18 cellular contexts compared by ENCODE assay signal in the genomic region with DNA sequence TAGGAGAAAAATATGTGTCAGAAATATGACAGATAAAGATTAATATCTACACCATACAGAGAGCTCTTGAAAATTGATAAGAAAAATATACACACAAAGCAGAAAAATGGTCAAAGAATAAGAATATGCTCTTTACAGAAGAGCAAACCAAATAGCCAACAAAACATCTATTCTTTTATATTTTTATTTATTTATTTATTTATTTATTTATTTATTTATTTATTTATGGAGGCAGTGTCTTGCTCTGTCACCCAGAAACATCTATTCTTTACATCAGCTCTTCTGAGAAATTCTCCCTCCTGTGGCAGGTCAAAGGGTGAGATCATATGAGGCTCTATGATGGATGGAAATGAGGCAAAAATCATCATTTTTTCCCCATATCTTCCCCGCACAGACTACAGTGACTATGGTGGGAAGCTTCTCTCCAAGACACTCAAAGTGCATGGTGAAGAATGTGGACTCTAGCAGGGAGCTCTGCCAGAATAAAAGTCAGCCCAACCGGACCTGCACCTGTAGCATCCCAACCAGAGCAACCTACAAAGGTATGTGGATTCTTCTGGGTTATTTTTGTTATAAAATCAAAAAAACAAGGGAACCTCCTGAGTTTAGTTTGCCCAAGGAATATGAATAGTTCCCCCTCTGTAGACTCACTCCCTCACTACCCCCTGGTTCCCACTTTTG.
DNase-seq lines count a peak whose midpoint lies in the region; ATAC-seq and TF ChIP-seq lines count a peak whose summit lies in the region.
"Had no signal": no experiment of that assay in that cellular context is flagged by ENCODE, and none has a peak within 500 bp of the region (broad histone marks: within the 10 kb centered on the region; RNA-seq: fewer than 3 reads in every experiment).

No MANE protein-coding gene starts in this region.

- no peaks in the 10 kb centered on the region for H3K9me3 ChIP-seq in neutrophil
- H3K9me3 ChIP-seq: BE2C, Caco-2 had no signal

- H3K4me1 ChIP-seq in neutrophil (ENCODE audit: control insufficient read depth in 1 of 2, insufficient read depth in 1 of 2, low read depth in 1 of 2, low read length in 1 of 2), result peaks cover 0 to 2% of the 10 kb centered on the region in 2 experiments
- H3K4me1 ChIP-seq: BE2C, Caco-2 had no signal

- ATAC-seq in activated B cell treated with CpG ODN at 0.5 μM for 24 hours (ENCODE audit: low read depth), result no peak
- ATAC-seq in Right ventricle myocardium superior (ENCODE audit: poor library complexity), result no peak
- ATAC-seq: HepG2 had no signal

- peak; percentile 11 for DNase-seq in activated CD8-positive, alpha-beta memory T cell treated with anti-CD3 and anti-CD28 coated beads for 24 hours
- no peak for DNase-seq in activated CD8-positive, alpha-beta memory T cell treated with anti-CD3 and anti-CD28 coated beads, Interleukin-2, amount 50 U/mL, for 4 hours
- DNase-seq in activated B cell treated with CpG ODN at 0.5 μM for 24 hours (no peak), GM20000 (ENCODE audit: low spot score) (no peak), Right ventricle myocardium superior (no peak)
- no peak for DNase-seq in activated CD4-positive, alpha-beta T cell treated with anti-CD3 and anti-CD28 coated beads, Interleukin-2, amount 10 ng/mL, durations not matched to agents 7 days and 5 days
- DNase-seq: 8988T; BE2C; C1 segment of cervical spinal cord; Caco-2; CD4-positive, CD25-positive, alpha-beta regulatory T cell; CD8-positive, alpha-beta memory T cell; DMS153; DMS79 treated with DMSO at 0.1 percent for 48 hours; GF-D8; H9 had no signal

- H3K4me3 ChIP-seq in neutrophil (ENCODE audit: low read depth in 1 of 2, low read length in 1 of 2), result no peak overlapping the region

- no peak overlapping the region for H3K4me3 Mint-ChIP-seq in activated B cell treated with CpG ODN at 0.5 μM for 24 hours
- H3K4me3 Mint-ChIP-seq in activated CD4-positive, alpha-beta T cell treated with anti-CD3 and anti-CD28 coated beads, Interleukin-2, amount 10 ng/mL, durations not matched to agents 7 days and 5 days, result no peak overlapping the region
- H3K4me3 Mint-ChIP-seq: CD4-positive, CD25-positive, alpha-beta regulatory T cell; CD8-positive, alpha-beta memory T cell; H9 had no signal

- no peaks in the 10 kb centered on the region for H3K27me3 Mint-ChIP-seq in activated B cell treated with CpG ODN at 0.5 μM for 24 hours
- H3K27me3 Mint-ChIP-seq in activated CD4-positive, alpha-beta T cell treated with anti-CD3 and anti-CD28 coated beads, Interleukin-2, amount 10 ng/mL, durations not matched to agents 7 days and 5 days, result no peaks in the 10 kb centered on the region
- H3K27me3 Mint-ChIP-seq: CD4-positive, CD25-positive, alpha-beta regulatory T cell; CD8-positive, alpha-beta memory T cell had no signal

- peaks cover 32% of the 10 kb centered on the region for H3K4me1 Mint-ChIP-seq in activated B cell treated with CpG ODN at 0.5 μM for 24 hours
- no peaks in the 10 kb centered on the region for H3K4me1 Mint-ChIP-seq in activated CD4-positive, alpha-beta T cell treated with anti-CD3 and anti-CD28 coated beads, Interleukin-2, amount 10 ng/mL, durations not matched to agents 7 days and 5 days
- H3K4me1 Mint-ChIP-seq: CD8-positive, alpha-beta memory T cell had no signal

- peaks cover 34% of the 10 kb centered on the region for H3K36me3 Mint-ChIP-seq in activated B cell treated with CpG ODN at 0.5 μM for 24 hours (ENCODE audit: low read depth)
- peaks cover 39% of the 10 kb centered on the region for H3K36me3 Mint-ChIP-seq in activated CD4-positive, alpha-beta T cell treated with anti-CD3 and anti-CD28 coated beads, Interleukin-2, amount 10 ng/mL, durations not matched to agents 7 days and 5 days (ENCODE audit: low read depth)

- H3K27ac Mint-ChIP-seq in activated B cell treated with CpG ODN at 0.5 μM for 24 hours, result peak overlapping the region; percentile 54
- H3K27ac Mint-ChIP-seq in activated CD4-positive, alpha-beta T cell treated with anti-CD3 and anti-CD28 coated beads, Interleukin-2, amount 10 ng/mL, durations not matched to agents 7 days and 5 days, result no peak overlapping the region
- H3K27ac Mint-ChIP-seq: CD4-positive, CD25-positive, alpha-beta regulatory T cell; H9 had no signal

- POLR2A ChIA-PET in activated B cell treated with CpG ODN at 0.5 μM for 24 hours (lab: Charles Lee), result interaction anchor here (0.7 to 2.9 kb wide), 4 partner anchors 10 to 71 kb away, joined by 3 to 22 read pairs (median 4); a partner anchor contains a TSS
- POLR2A ChIA-PET in activated CD4-positive, alpha-beta T cell treated with anti-CD3 and anti-CD28 coated beads, Interleukin-2, amount 10 ng/mL, durations not matched to agents 7 days and 5 days (lab: Charles Lee), result no interaction called here

- peaks cover 81% of the 10 kb centered on the region for H3K36me3 ChIP-seq in neutrophil
- H3K36me3 ChIP-seq: BE2C had no signal

- intact Hi-C loops in activated B cell treated with CpG ODN at 0.5 μM for 24 hours (cut with micrococcal nuclease), result no loop called here
- intact Hi-C loops in Right ventricle myocardium superior (cut with DNase I), result no loop called here

- peak overlapping the region; percentile 11 for H3K27ac ChIP-seq in neutrophil

- no peaks in the 10 kb centered on the region for H3K27me3 ChIP-seq in neutrophil
- H3K27me3 ChIP-seq: BE2C had no signal

- H3K9me3 Mint-ChIP-seq in activated B cell treated with CpG ODN at 0.5 μM for 24 hours, result no peaks in the 10 kb centered on the region
- H3K9me3 Mint-ChIP-seq in activated CD4-positive, alpha-beta T cell treated with anti-CD3 and anti-CD28 coated beads, Interleukin-2, amount 10 ng/mL, durations not matched to agents 7 days and 5 days, result no peaks in the 10 kb centered on the region
- H3K9me3 Mint-ChIP-seq: CD8-positive, alpha-beta memory T cell; H9 had no signal

- TF ChIP-seq CTCF in activated B cell treated with CpG ODN at 0.5 μM for 24 hours (IDR thresholded peaks at IDR 0.05), result no peak
- no peak for TF ChIP-seq CTCF in neutrophil (IDR thresholded peaks at IDR 0.05)
- no peak for TF ChIP-seq CTCF in GM20000 (IDR thresholded peaks at IDR 0.05; ENCODE audit: extremely low read depth, missing control alignments)

- CTCF ChIA-PET in activated B cell treated with CpG ODN at 0.5 μM for 24 hours (lab: Charles Lee), result interaction anchor here (2.3 kb wide), 1 partner anchor 11 kb away, joined by 8 read pairs; no protein-coding TSS in a partner anchor
- CTCF ChIA-PET in activated CD4-positive, alpha-beta T cell treated with anti-CD3 and anti-CD28 coated beads, Interleukin-2, amount 10 ng/mL, durations not matched to agents 7 days and 5 days (lab: Charles Lee), result no interaction called here
